ENCODE assay signal across 24 cellular contexts in genomic region chr18:27632706-27633105, GRCh38.
"Had no signal": no experiment of that assay in that cellular context is flagged by ENCODE, and none has a peak within 500 bp of the region (broad histone marks: within the 10 kb centered on the region; RNA-seq: fewer than 3 reads in every experiment).

No MANE protein-coding gene starts in this region.

- H3K4me3 Mint-ChIP-seq: dendritic cell treated with granulocyte-macrophage colony-stimulating factor and Interleukin-4, amounts not matched to agents 40 ng/mL and 50 ng/mL, for 4 days; effector memory CD8-positive, alpha-beta T cell; endodermal cell had no signal

- H3K27me3 Mint-ChIP-seq: dendritic cell treated with granulocyte-macrophage colony-stimulating factor and Interleukin-4, amounts not matched to agents 40 ng/mL and 50 ng/mL, for 4 days; effector memory CD8-positive, alpha-beta T cell had no signal

- H3K27ac Mint-ChIP-seq: dendritic cell treated with granulocyte-macrophage colony-stimulating factor and Interleukin-4, amounts not matched to agents 40 ng/mL and 50 ng/mL, for 4 days; effector memory CD8-positive, alpha-beta T cell; endodermal cell had no signal

- DNase-seq: colonic mucosa; cortex of kidney; dermis blood vessel endothelial cell; dorsolateral prefrontal cortex; effector CD4-positive, alpha-beta T cell; effector CD8-positive, alpha-beta T cell; effector memory CD4-positive, alpha-beta T cell; effector memory CD8-positive, alpha-beta T cell; endodermal cell; erythroblast; esophagus squamous epithelium; foreskin fibroblast; foreskin keratinocyte; foreskin melanocyte; gastrocnemius medialis; glutamatergic neuron; head of caudate nucleus; heart left ventricle; heart right ventricle had no signal

- H3K36me3 ChIP-seq: colonic mucosa, esophagus muscularis mucosa, esophagus squamous epithelium, gastrocnemius medialis, gastroesophageal sphincter, heart left ventricle, heart right ventricle had no signal

- H3K27me3 ChIP-seq: colonic mucosa, dorsolateral prefrontal cortex, esophagus muscularis mucosa, esophagus squamous epithelium, gastrocnemius medialis, heart right ventricle had no signal

- H3K9me3 ChIP-seq: colonic mucosa, esophagus muscularis mucosa, esophagus squamous epithelium, gastrocnemius medialis, gastroesophageal sphincter, heart left ventricle, heart right ventricle had no signal

- H3K27ac ChIP-seq: colonic mucosa, coronary artery, dorsolateral prefrontal cortex, epithelial cell of prostate, esophagus muscularis mucosa, esophagus squamous epithelium, foreskin keratinocyte, gastrocnemius medialis, gastroesophageal sphincter, heart left ventricle, heart right ventricle had no signal

- H3K4me3 ChIP-seq: colonic mucosa, coronary artery, dorsolateral prefrontal cortex, esophagus muscularis mucosa, esophagus squamous epithelium, gastrocnemius medialis, gastroesophageal sphincter, heart left ventricle, heart right ventricle had no signal

- H3K9me3 Mint-ChIP-seq: dendritic cell treated with granulocyte-macrophage colony-stimulating factor and Interleukin-4, amounts not matched to agents 40 ng/mL and 50 ng/mL, for 4 days; endodermal cell had no signal
